In genomic region chr2:230254152-230254881, GRCh38 we compare ENCODE assay signal across 23 cellular contexts. TPM values are rescaled to one million over a fixed set of nuclear protein-coding genes. Genes with fewer than 3 reads are reported as not detected.
A peak's percentile ranks its signal among the peaks of the same experiment; 100 is the strongest.
DNase-seq lines count a peak whose midpoint lies in the region; ATAC-seq and TF ChIP-seq lines count a peak whose summit lies in the region.
"Had no signal": no experiment of that assay in that cellular context is flagged by ENCODE, and none has a peak within 500 bp of the region (broad histone marks: within the 10 kb centered on the region; RNA-seq: fewer than 3 reads in every experiment).

No MANE protein-coding gene starts in this region.

- POLR2A ChIA-PET in T-cell (lab: Charles Lee): no interaction called here
- POLR2A ChIA-PET in naive thymus-derived CD4-positive, alpha-beta T cell (lab: Charles Lee): interaction anchor here (1.7 kb wide), 1 partner anchor 36 kb away, joined by 6 read pairs; no protein-coding TSS in a partner anchor

- H3K4me3 Mint-ChIP-seq in activated CD8-positive, alpha-beta memory T cell treated with anti-CD3 and anti-CD28 coated beads, Interleukin-2, amount 10 ng/mL, durations not matched to agents 7 days and 5 days: no peak overlapping the region
- H3K4me3 Mint-ChIP-seq in T-cell: no peak overlapping the region
- H3K4me3 Mint-ChIP-seq in activated T-helper 17 cell treated with anti-CD3 and anti-CD28 coated beads, Interleukin-2, amount 50 U/mL, for 72 hours: no peak overlapping the region
- no peak overlapping the region for H3K4me3 Mint-ChIP-seq in naive thymus-derived CD4-positive, alpha-beta T cell
- H3K4me3 Mint-ChIP-seq: CD8-positive, alpha-beta memory T cell; neural crest cell; stimulated activated naive B cell treated with anti-CD40 and anti-IgM and Interleukin-4, amounts not matched to agents 10 μg/mL and 1 μg/mL and 100 μg/mL, for 72 hours had no signal

- peaks cover 21% of the 10 kb centered on the region for H3K4me1 Mint-ChIP-seq in activated CD8-positive, alpha-beta memory T cell treated with anti-CD3 and anti-CD28 coated beads, Interleukin-2, amount 10 ng/mL, durations not matched to agents 7 days and 5 days
- peaks cover 7 to 19% (median 12%) of the 10 kb centered on the region in 3 donors for H3K4me1 Mint-ChIP-seq in T-cell
- peaks cover 9% of the 10 kb centered on the region for H3K4me1 Mint-ChIP-seq in activated T-helper 17 cell treated with anti-CD3 and anti-CD28 coated beads, Interleukin-2, amount 50 U/mL, for 72 hours
- H3K4me1 Mint-ChIP-seq in naive thymus-derived CD4-positive, alpha-beta T cell: peaks cover 0 to 22% (median 9%) of the 10 kb centered on the region in 7 donors

- H3K4me1 ChIP-seq in naive thymus-derived CD4-positive, alpha-beta T cell (ENCODE audit: control insufficient read depth in 2 of 2, insufficient read depth in 2 of 2, low read length in 2 of 2): peaks cover 18 to 24% of the 10 kb centered on the region in 2 donors
- H3K4me1 ChIP-seq in BE2C: no peaks in the 10 kb centered on the region
- H3K4me1 ChIP-seq: prostate gland, transverse colon had no signal

- H3K9me3 Mint-ChIP-seq in activated CD8-positive, alpha-beta memory T cell treated with anti-CD3 and anti-CD28 coated beads, Interleukin-2, amount 10 ng/mL, durations not matched to agents 7 days and 5 days (ENCODE audit: low read depth): no peaks in the 10 kb centered on the region
- no peaks in the 10 kb centered on the region for H3K9me3 Mint-ChIP-seq in T-cell
- no peaks in the 10 kb centered on the region for H3K9me3 Mint-ChIP-seq in activated T-helper 17 cell treated with anti-CD3 and anti-CD28 coated beads, Interleukin-2, amount 50 U/mL, for 72 hours
- H3K9me3 Mint-ChIP-seq in naive thymus-derived CD4-positive, alpha-beta T cell: no peaks in the 10 kb centered on the region
- H3K9me3 Mint-ChIP-seq: CD8-positive, alpha-beta memory T cell; neural crest cell had no signal

- no peaks in the 10 kb centered on the region for H3K27me3 Mint-ChIP-seq in activated CD8-positive, alpha-beta memory T cell treated with anti-CD3 and anti-CD28 coated beads, Interleukin-2, amount 10 ng/mL, durations not matched to agents 7 days and 5 days
- no peaks in the 10 kb centered on the region for H3K27me3 Mint-ChIP-seq in T-cell
- no peaks in the 10 kb centered on the region for H3K27me3 Mint-ChIP-seq in activated T-helper 17 cell treated with anti-CD3 and anti-CD28 coated beads, Interleukin-2, amount 50 U/mL, for 72 hours
- H3K27me3 Mint-ChIP-seq in naive thymus-derived CD4-positive, alpha-beta T cell: no peaks in the 10 kb centered on the region
- H3K27me3 Mint-ChIP-seq: CD8-positive, alpha-beta memory T cell; stimulated activated naive B cell treated with anti-CD40 and anti-IgM and Interleukin-4, amounts not matched to agents 10 μg/mL and 1 μg/mL and 100 μg/mL, for 72 hours had no signal

- TF ChIP-seq CTCF in BE2C (IDR thresholded peaks at IDR 0.05; ENCODE audit: low read depth, low read length): no peak

- no peak overlapping the region for H3K27ac Mint-ChIP-seq in activated CD8-positive, alpha-beta memory T cell treated with anti-CD3 and anti-CD28 coated beads, Interleukin-2, amount 10 ng/mL, durations not matched to agents 7 days and 5 days
- H3K27ac Mint-ChIP-seq in T-cell: no peak overlapping the region
- H3K27ac Mint-ChIP-seq in activated T-helper 17 cell treated with anti-CD3 and anti-CD28 coated beads, Interleukin-2, amount 50 U/mL, for 72 hours: no peak overlapping the region
- H3K27ac Mint-ChIP-seq in naive thymus-derived CD4-positive, alpha-beta T cell: no peak overlapping the region
- H3K27ac Mint-ChIP-seq: CD8-positive, alpha-beta memory T cell; stimulated activated naive B cell treated with anti-CD40 and anti-IgM and Interleukin-4, amounts not matched to agents 10 μg/mL and 1 μg/mL and 100 μg/mL, for 72 hours had no signal

- CTCF ChIA-PET in activated CD8-positive, alpha-beta memory T cell treated with anti-CD3 and anti-CD28 coated beads, Interleukin-2, amount 10 ng/mL, durations not matched to agents 7 days and 5 days (lab: Charles Lee): no interaction called here
- CTCF ChIA-PET in T-cell (lab: Charles Lee): interaction anchor here in 1 of 2 donors (0.6 to 0.8 kb wide), 2 partner anchors 68 to 73 kb away, joined by 3 read pairs; no protein-coding TSS in a partner anchor
- CTCF ChIA-PET in naive thymus-derived CD4-positive, alpha-beta T cell (lab: Charles Lee): no interaction called here

- peak; percentile 66 for ATAC-seq in activated CD8-positive, alpha-beta memory T cell treated with anti-CD3 and anti-CD28 coated beads, Interleukin-2, amount 10 ng/mL, durations not matched to agents 7 days and 5 days
- ATAC-seq in T-cell (replicated peaks in 1 of 4) (peak; percentile 67 to 85 (median 82)), HG02884 (IDR thresholded peaks at IDR 0.05; ENCODE audit: unreplicated experiment) (no peak)
- peak; percentile 79 for ATAC-seq in activated T-helper 17 cell treated with anti-CD3 and anti-CD28 coated beads, Interleukin-2, amount 50 U/mL, for 72 hours (replicated peaks)
- peak; percentile 81 for ATAC-seq in naive thymus-derived CD4-positive, alpha-beta T cell
- ATAC-seq: HepG2; left colon; stimulated activated naive B cell treated with anti-CD40 and anti-IgM and Interleukin-4, amounts not matched to agents 10 μg/mL and 1 μg/mL and 100 μg/mL, for 72 hours had no signal

- H3K27ac ChIP-seq in naive thymus-derived CD4-positive, alpha-beta T cell (ENCODE audit: low read depth, low read length): no peak overlapping the region
- H3K27ac ChIP-seq: esophagus muscularis mucosa, GM23248, PC-9, prostate gland, transverse colon had no signal

- peak overlapping the region; percentile 5 for H3K4me3 ChIP-seq in naive thymus-derived CD4-positive, alpha-beta T cell (ENCODE audit: low read length)
- no peak overlapping the region for H3K4me3 ChIP-seq in BE2C (ENCODE audit: low read depth, low read length)
- H3K4me3 ChIP-seq: esophagus muscularis mucosa, GM23248, PC-9, prostate gland, transverse colon had no signal

- H3K9me3 ChIP-seq in naive thymus-derived CD4-positive, alpha-beta T cell (ENCODE audit: control insufficient read depth in 2 of 3, low read length in 3 of 3): no peaks in the 10 kb centered on the region
- no peaks in the 10 kb centered on the region for H3K9me3 ChIP-seq in BE2C
- H3K9me3 ChIP-seq: esophagus muscularis mucosa, prostate gland, transverse colon had no signal

- H3K36me3 Mint-ChIP-seq in activated CD8-positive, alpha-beta memory T cell treated with anti-CD3 and anti-CD28 coated beads, Interleukin-2, amount 10 ng/mL, durations not matched to agents 7 days and 5 days: peaks cover 35% of the 10 kb centered on the region
- H3K36me3 Mint-ChIP-seq in T-cell: peaks cover 27% of the 10 kb centered on the region
- peaks cover 28% of the 10 kb centered on the region for H3K36me3 Mint-ChIP-seq in activated T-helper 17 cell treated with anti-CD3 and anti-CD28 coated beads, Interleukin-2, amount 50 U/mL, for 72 hours (ENCODE audit: low read depth)
- H3K36me3 Mint-ChIP-seq in naive thymus-derived CD4-positive, alpha-beta T cell: peaks cover 0 to 32% (median 12%) of the 10 kb centered on the region in 5 donors

- peak; percentile 50 for DNase-seq in activated CD8-positive, alpha-beta memory T cell treated with anti-CD3 and anti-CD28 coated beads, Interleukin-2, amount 10 ng/mL, durations not matched to agents 7 days and 5 days
- DNase-seq in activated CD8-positive, alpha-beta memory T cell treated with anti-CD3 and anti-CD28 coated beads, Interleukin-2, amount 50 U/mL, for 48 hours: no peak
- DNase-seq in T-cell: peak in 27 of 34 experiments; percentile 7 to 53 (median 18)
- DNase-seq in naive thymus-derived CD4-positive, alpha-beta T cell: peak in 8 of 9 donors; percentile 28 to 70 (median 51)
- DNase-seq in SIG-M5 treated with dmso at 0.1 percent for 504 hours (lab: John Stamatoyannopoulos, UW; ENCODE audit: unreplicated experiment): no peak
- DNase-seq in BE2C: no peak
- DNase-seq: GM23248; left colon; NCI-H1436; NCI-H774; PC-9; stimulated activated naive B cell treated with anti-CD40 and anti-IgM and Interleukin-4, amounts not matched to agents 10 μg/mL and 1 μg/mL and 100 μg/mL, for 72 hours; transverse colon had no signal

- intact Hi-C loops in naive thymus-derived CD4-positive, alpha-beta T cell (cut with micrococcal nuclease): loop anchor here (1.0 to 2.0 kb wide), 4 partner anchors 18 to 64 kb away; partner anchors contain the start of gene SP140 (in 2 of the 2)

- H3K27me3 ChIP-seq in naive thymus-derived CD4-positive, alpha-beta T cell (ENCODE audit: control insufficient read depth in 2 of 2, insufficient read depth in 2 of 2, low read length in 2 of 2): no peaks in the 10 kb centered on the region
- H3K27me3 ChIP-seq in BE2C: no peaks in the 10 kb centered on the region
- H3K27me3 ChIP-seq: esophagus muscularis mucosa, transverse colon had no signal

- peaks cover 0 to 5% (median 0%) of the 10 kb centered on the region in 3 experiments for H3K36me3 ChIP-seq in naive thymus-derived CD4-positive, alpha-beta T cell (ENCODE audit: control insufficient read depth in 2 of 3, insufficient read depth in 3 of 3, low read length in 3 of 3)
- no peaks in the 10 kb centered on the region for H3K36me3 ChIP-seq in BE2C
- H3K36me3 ChIP-seq: esophagus muscularis mucosa, prostate gland, transverse colon had no signal

RNA-seq across cellular contexts. Expression of gene SP140, which starts 28.8 kb away (rescaled TPM):
- 100 to 1,000 TPM; 132 to 142 TPM for total RNA-seq in activated CD8-positive, alpha-beta memory T cell treated with anti-CD3 and anti-CD28 coated beads, Interleukin-2, amount 10 ng/mL, durations not matched to agents 7 days and 5 days
- total RNA-seq in T-cell: 10 to 100 TPM; 49.3 to 68.0 (median 66.8) TPM
- total RNA-seq in activated T-helper 17 cell treated with anti-CD3 and anti-CD28 coated beads, Interleukin-2, amount 50 U/mL, for 72 hours: 10 to 100 TPM; 60.8 to 91.7 TPM
- total RNA-seq in naive thymus-derived CD4-positive, alpha-beta T cell: 100 to 1,000 TPM in 1 of 5 experiments, 10 to 100 TPM in 4; 34.5 to 120 (median 45.2) TPM
- 10 to 100 TPM; 11.3 to 13.0 TPM for polyA plus RNA-seq in naive thymus-derived CD4-positive, alpha-beta T cell
- 0.39 TPM for polyA plus RNA-seq in BE2C (2012; ENCODE audit: insufficient read depth, insufficient read length, low read depth)
- total RNA-seq: bronchial epithelial cell, GM23248, MCF 10A, neural crest cell, SK-MEL-5 had no signal
- polyA plus RNA-seq: GM23248 had no signal

RNA-seq across cellular contexts. Expression of gene SP110, which starts 34.5 kb away (rescaled TPM):
- total RNA-seq in activated CD8-positive, alpha-beta memory T cell treated with anti-CD3 and anti-CD28 coated beads, Interleukin-2, amount 10 ng/mL, durations not matched to agents 7 days and 5 days: 100 to 1,000 TPM; 111 to 148 TPM
- total RNA-seq in T-cell: 100 to 1,000 TPM in 4 of 5 donors, 10 to 100 TPM in 1; 95.4 to 136 (median 111) TPM
- 10 to 100 TPM; 53.1 to 56.8 TPM for total RNA-seq in activated T-helper 17 cell treated with anti-CD3 and anti-CD28 coated beads, Interleukin-2, amount 50 U/mL, for 72 hours
- 100 to 1,000 TPM in 4 of 5 experiments, 10 to 100 TPM in 1; 97.5 to 182 (median 117) TPM for total RNA-seq in naive thymus-derived CD4-positive, alpha-beta T cell
- 100 to 1,000 TPM in 1 of 2 donors, 10 to 100 TPM in 1; 89.8 to 101 TPM for polyA plus RNA-seq in naive thymus-derived CD4-positive, alpha-beta T cell
- polyA plus RNA-seq in BE2C (2012; ENCODE audit: insufficient read depth, insufficient read length, low read depth): not detected

Comparison
In these comparisons a context has a peak if more than half of its experiments do, and no peak if none do; other contexts are left out.
1. DNase-seq: peak in activated CD8-positive, alpha-beta memory T cell treated with anti-CD3 and anti-CD28 coated beads, Interleukin-2, amount 10 ng/mL, durations not matched to agents 7 days and 5 days (single experiment), T-cell (27 of 34) and naive thymus-derived CD4-positive, alpha-beta T cell (8 of 9); none in activated CD8-positive, alpha-beta memory T cell treated with anti-CD3 and anti-CD28 coated beads, Interleukin-2, amount 50 U/mL, for 48 hours (single experiment), SIG-M5 treated with dmso at 0.1 percent for 504 hours (single experiment) and BE2C (single experiment).